In the genomic region with DNA sequence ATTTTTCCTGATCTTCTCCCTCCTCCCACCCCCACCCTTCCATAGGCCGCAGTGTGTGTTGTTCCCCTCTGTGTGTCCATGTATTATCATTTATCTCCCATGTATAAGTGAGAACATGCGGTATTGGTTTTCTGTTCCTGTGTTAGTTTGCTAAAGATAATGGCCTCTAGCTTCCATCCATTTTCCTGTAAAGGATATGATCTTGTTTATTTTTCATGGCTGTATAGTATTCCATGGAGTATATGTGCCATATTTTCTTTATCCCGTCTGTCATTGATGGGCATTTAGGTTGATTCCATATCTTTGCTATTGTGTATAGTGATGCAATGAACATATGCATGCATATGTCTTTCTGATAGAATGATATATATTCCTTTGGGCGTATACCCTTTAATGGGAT, we compare ENCODE assay signal across 3 cellular contexts.
TF ChIP-seq lines count a peak whose summit lies in the region.

No MANE protein-coding gene starts in this region.

TF ChIP-seq in HEK293, 187 proteins besides CTCF, POLR2A, EP300 and RAD21:
- TF ChIP-seq RBAK (tag by site-specific recombination; IDR thresholded peaks at IDR 0.05), result no peak
- TF ChIP-seq, protein P1, sequence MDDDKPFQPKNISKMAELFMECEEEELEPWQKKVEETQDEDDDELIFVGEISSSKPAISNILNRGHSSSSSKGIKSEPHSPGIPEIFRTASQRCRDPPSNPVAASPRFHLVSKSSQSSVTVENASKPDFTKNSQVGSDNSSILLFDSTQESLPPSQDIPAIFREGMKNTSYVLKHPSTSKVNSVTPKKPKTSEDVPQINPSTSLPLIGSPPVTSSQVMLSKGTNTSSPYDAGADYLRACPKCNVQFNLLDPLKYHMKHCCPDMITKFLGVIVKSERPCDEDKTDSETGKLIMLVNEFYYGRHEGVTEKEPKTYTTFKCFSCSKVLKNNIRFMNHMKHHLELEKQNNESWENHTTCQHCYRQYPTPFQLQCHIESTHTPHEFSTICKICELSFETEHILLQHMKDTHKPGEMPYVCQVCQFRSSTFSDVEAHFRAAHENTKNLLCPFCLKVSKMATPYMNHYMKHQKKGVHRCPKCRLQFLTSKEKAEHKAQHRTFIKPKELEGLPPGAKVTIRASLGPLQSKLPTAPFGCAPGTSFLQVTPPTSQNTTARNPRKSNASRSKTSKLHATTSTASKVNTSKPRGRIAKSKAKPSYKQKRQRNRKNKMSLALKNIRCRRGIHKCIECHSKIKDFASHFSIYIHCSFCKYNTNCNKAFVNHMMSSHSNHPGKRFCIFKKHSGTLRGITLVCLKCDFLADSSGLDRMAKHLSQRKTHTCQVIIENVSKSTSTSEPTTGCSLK (tag by site-specific recombination; IDR thresholded peaks at IDR 0.05), result no peak
- peak; percentile 92 for TF ChIP-seq ZNF146 (tag by site-specific recombination; IDR thresholded peaks at IDR 0.05)

TF ChIP-seq in K562, 482 proteins besides CTCF, POLR2A, EP300 and RAD21:
- TF ChIP-seq RBM14 (IDR thresholded peaks at IDR 0.05; ENCODE audit: borderline replicate concordance, insufficient read depth, low read depth, low read length), result no peak
- TF ChIP-seq ZNF184 (CRISPR knock-in tag; IDR thresholded peaks at IDR 0.05), result no peak
- TF ChIP-seq HMG20B (CRISPR knock-in tag; IDR thresholded peaks at IDR 0.05), result no peak
- TF ChIP-seq SP1 (CRISPR knock-in tag; IDR thresholded peaks at IDR 0.05), result no peak
- TF ChIP-seq PHTF2 (CRISPR knock-in tag; IDR thresholded peaks at IDR 0.05), result no peak
- TF ChIP-seq, protein P2, sequence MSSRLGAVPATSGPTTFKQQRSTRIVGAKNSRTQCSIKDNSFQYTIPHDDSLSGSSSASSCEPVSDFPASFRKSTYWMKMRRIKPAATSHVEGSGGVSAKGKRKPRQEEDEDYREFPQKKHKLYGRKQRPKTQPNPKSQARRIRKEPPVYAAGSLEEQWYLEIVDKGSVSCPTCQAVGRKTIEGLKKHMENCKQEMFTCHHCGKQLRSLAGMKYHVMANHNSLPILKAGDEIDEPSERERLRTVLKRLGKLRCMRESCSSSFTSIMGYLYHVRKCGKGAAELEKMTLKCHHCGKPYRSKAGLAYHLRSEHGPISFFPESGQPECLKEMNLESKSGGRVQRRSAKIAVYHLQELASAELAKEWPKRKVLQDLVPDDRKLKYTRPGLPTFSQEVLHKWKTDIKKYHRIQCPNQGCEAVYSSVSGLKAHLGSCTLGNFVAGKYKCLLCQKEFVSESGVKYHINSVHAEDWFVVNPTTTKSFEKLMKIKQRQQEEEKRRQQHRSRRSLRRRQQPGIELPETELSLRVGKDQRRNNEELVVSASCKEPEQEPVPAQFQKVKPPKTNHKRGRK (tag; IDR thresholded peaks at IDR 0.05), result no peak
- peak; percentile 5 for TF ChIP-seq ZNF146 (CRISPR knock-in tag; IDR thresholded peaks at IDR 0.05; ENCODE audit: unreplicated experiment)
TF ChIP-seq in K562: peak in this region for 1.

TF ChIP-seq in H1, 55 proteins besides CTCF, POLR2A, EP300 and RAD21:
- no peak for TF ChIP-seq KDM5A (IDR thresholded peaks at IDR 0.05; ENCODE audit: low read length)
- no peak for TF ChIP-seq CBX8 (IDR thresholded peaks at IDR 0.05; ENCODE audit: borderline replicate concordance, low read depth, low read length)
- TF ChIP-seq KDM1A (IDR thresholded peaks at IDR 0.05; ENCODE audit: borderline replicate concordance, low read length), result 0 out of 2 replicates have a peak, but pooled peaks have one; percentile 53
- TF ChIP-seq TBP (IDR thresholded peaks at IDR 0.05; ENCODE audit: low read depth, low read length), result no peak
- TF ChIP-seq CHD2 (IDR thresholded peaks at IDR 0.05; ENCODE audit: low read length), result no peak
- TF ChIP-seq HDAC6 (IDR thresholded peaks at IDR 0.05; ENCODE audit: low read depth, low read length), result no peak
- TF ChIP-seq, protein P3, sequence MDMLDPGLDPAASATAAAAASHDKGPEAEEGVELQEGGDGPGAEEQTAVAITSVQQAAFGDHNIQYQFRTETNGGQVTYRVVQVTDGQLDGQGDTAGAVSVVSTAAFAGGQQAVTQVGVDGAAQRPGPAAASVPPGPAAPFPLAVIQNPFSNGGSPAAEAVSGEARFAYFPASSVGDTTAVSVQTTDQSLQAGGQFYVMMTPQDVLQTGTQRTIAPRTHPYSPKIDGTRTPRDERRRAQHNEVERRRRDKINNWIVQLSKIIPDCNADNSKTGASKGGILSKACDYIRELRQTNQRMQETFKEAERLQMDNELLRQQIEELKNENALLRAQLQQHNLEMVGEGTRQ (IDR thresholded peaks at IDR 0.05; ENCODE audit: low read length), result no peak
